In genomic region chr10:32317795-32318194, GRCh38 we compare ENCODE assay signal across 9 cellular contexts. TPM values are rescaled to one million over a fixed set of nuclear protein-coding genes. Genes with fewer than 3 reads are reported as not detected.
DNase-seq lines count a peak whose midpoint lies in the region; ATAC-seq, FAIRE-seq and TF ChIP-seq lines count a peak whose summit lies in the region.
"Had no signal": no experiment of that assay in that cellular context is flagged by ENCODE, and none has a peak within 500 bp of the region (broad histone marks: within the 10 kb centered on the region; RNA-seq: fewer than 3 reads in every experiment).

No MANE protein-coding gene starts in this region.

- no peak overlapping the region for H4K5ac ChIP-seq in mesendoderm (ENCODE audit: low read length)

- H3K36me3 ChIP-seq in upper lobe of right lung (no peaks in the 10 kb centered on the region), mesendoderm (ENCODE audit: control insufficient read depth, insufficient read depth, low read length) (no peaks in the 10 kb centered on the region)

- H3K27me3 ChIP-seq in upper lobe of right lung, result no peaks in the 10 kb centered on the region
- no peaks in the 10 kb centered on the region for H3K27me3 ChIP-seq in mesendoderm (ENCODE audit: insufficient read depth, low read length, poor library complexity)

- no peak overlapping the region for H3K27ac ChIP-seq in upper lobe of right lung
- H3K27ac ChIP-seq in mesendoderm (ENCODE audit: low read depth, low read length), result no peak overlapping the region

- DNase-seq in CD1c-positive myeloid dendritic cell (ENCODE audit: extremely low spot score), result peak; percentile 60
- DNase-seq in GM19240 (ENCODE audit: insufficient read length, low spot score), result peak; percentile 23
- DNase-seq in activated naive CD8-positive, alpha-beta T cell treated with anti-CD3 and anti-CD28 coated beads, Interleukin-2, amount 10 ng/mL, durations not matched to agents 7 days and 5 days, result no peak
- no peak for DNase-seq in upper lobe of right lung
- DNase-seq in mesendoderm, result no peak
- DNase-seq in frontal cortex (ENCODE audit: low spot score in 2 of 2), result no peak
- no peak for DNase-seq in glomerular visceral epithelial cell (ENCODE audit: extremely low spot score)
- DNase-seq: NCI-H2081 treated with DMSO at 0.1 percent for 48 hours had no signal

- H3K27me3 Mint-ChIP-seq in activated naive CD8-positive, alpha-beta T cell treated with anti-CD3 and anti-CD28 coated beads, Interleukin-2, amount 10 ng/mL, durations not matched to agents 7 days and 5 days, result no peaks in the 10 kb centered on the region

- H3K79me2 ChIP-seq in mesendoderm (ENCODE audit: control insufficient read depth, insufficient read depth, low read length), result peaks cover 58% of the 10 kb centered on the region

- H2BK15ac ChIP-seq in mesendoderm (replicated peaks; ENCODE audit: low read depth), result no peak overlapping the region

- no peak overlapping the region for H3K4ac ChIP-seq in mesendoderm (ENCODE audit: low read depth, low read length)

- H2BK120ac ChIP-seq in mesendoderm (ENCODE audit: low read depth, low read length), result no peak overlapping the region

- peak; percentile 96 for ATAC-seq in HG03060 (IDR thresholded peaks at IDR 0.05; ENCODE audit: low read depth, unreplicated experiment)
- peak; percentile 94 for ATAC-seq in activated naive CD8-positive, alpha-beta T cell treated with anti-CD3 and anti-CD28 coated beads, Interleukin-2, amount 10 ng/mL, durations not matched to agents 7 days and 5 days (ENCODE audit: low read depth)
- ATAC-seq in upper lobe of right lung, result no peak

- peaks cover 31% of the 10 kb centered on the region for H3K36me3 Mint-ChIP-seq in activated naive CD8-positive, alpha-beta T cell treated with anti-CD3 and anti-CD28 coated beads, Interleukin-2, amount 10 ng/mL, durations not matched to agents 7 days and 5 days

- POLR2A ChIA-PET in activated naive CD8-positive, alpha-beta T cell treated with anti-CD3 and anti-CD28 coated beads, Interleukin-2, amount 10 ng/mL, durations not matched to agents 7 days and 5 days (lab: Charles Lee), result no interaction called here

- TF ChIP-seq CTCF in upper lobe of right lung (IDR thresholded peaks at IDR 0.05), result no peak

- no peak overlapping the region for H2BK5ac ChIP-seq in mesendoderm (ENCODE audit: low read length)

- intact Hi-C loops in upper lobe of right lung (cut with DNase I), result no loop called here

- H3K9ac ChIP-seq in mesendoderm (ENCODE audit: low read length), result no peak overlapping the region

- FAIRE-seq in frontal cortex (lab: Jason Lieb, UNC), result no peak

- H3K4me1 ChIP-seq in upper lobe of right lung, result peaks cover 84% of the 10 kb centered on the region
- no peaks in the 10 kb centered on the region for H3K4me1 ChIP-seq in mesendoderm (ENCODE audit: control insufficient read depth, low read depth, low read length)

- H3K79me1 ChIP-seq in mesendoderm (ENCODE audit: low read length), result peaks cover 11% of the 10 kb centered on the region

- no peak overlapping the region for H3K27ac Mint-ChIP-seq in activated naive CD8-positive, alpha-beta T cell treated with anti-CD3 and anti-CD28 coated beads, Interleukin-2, amount 10 ng/mL, durations not matched to agents 7 days and 5 days

- no peak overlapping the region for H3K18ac ChIP-seq in mesendoderm (ENCODE audit: low read length)

- no peak overlapping the region for H3K4me2 ChIP-seq in mesendoderm (ENCODE audit: low read length)

- H3K9me3 ChIP-seq in upper lobe of right lung, result no peaks in the 10 kb centered on the region

- H2AK5ac ChIP-seq in mesendoderm (ENCODE audit: low read length), result no peak overlapping the region

- H3K9me3 Mint-ChIP-seq in activated naive CD8-positive, alpha-beta T cell treated with anti-CD3 and anti-CD28 coated beads, Interleukin-2, amount 10 ng/mL, durations not matched to agents 7 days and 5 days, result peaks cover 3% of the 10 kb centered on the region

- H4K8ac ChIP-seq in mesendoderm (ENCODE audit: low read depth, low read length), result no peak overlapping the region

- H3K4me3 ChIP-seq in upper lobe of right lung (no peak overlapping the region), mesendoderm (ENCODE audit: low read length) (no peak overlapping the region)

- no peak overlapping the region for H3K23ac ChIP-seq in mesendoderm (ENCODE audit: low read length)

- H3K4me1 Mint-ChIP-seq in activated naive CD8-positive, alpha-beta T cell treated with anti-CD3 and anti-CD28 coated beads, Interleukin-2, amount 10 ng/mL, durations not matched to agents 7 days and 5 days, result peaks cover 38% of the 10 kb centered on the region

- no peak overlapping the region for H3K56ac ChIP-seq in mesendoderm (ENCODE audit: low read length)

- H3K4me3 Mint-ChIP-seq in activated naive CD8-positive, alpha-beta T cell treated with anti-CD3 and anti-CD28 coated beads, Interleukin-2, amount 10 ng/mL, durations not matched to agents 7 days and 5 days, result no peak overlapping the region

- no CpG with 5 or more reads among the region's 5 CpGs for WGBS in mesendoderm (ENCODE audit: extremely low coverage, insufficient coverage, low lambda C conversion rate)

RNA-seq across cellular contexts. Expression of gene EPC1, which starts 29.2 kb away (rescaled TPM):
- 10 to 100 TPM; 58.7 to 65.3 TPM for total RNA-seq in activated naive CD8-positive, alpha-beta T cell treated with anti-CD3 and anti-CD28 coated beads, Interleukin-2, amount 10 ng/mL, durations not matched to agents 7 days and 5 days
- 36.0 TPM for total RNA-seq in upper lobe of right lung
- polyA plus RNA-seq in mesendoderm (2013, experiment 1 of 2), result 24.6 TPM
- polyA plus RNA-seq in mesendoderm (2013, experiment 2 of 2), result 23.4 TPM
- total RNA-seq in frontal cortex, result 94.2 TPM

Comparison
In these comparisons a context has a peak if more than half of its experiments do, and no peak if none do; other contexts are left out.
1. DNase-seq: peak in CD1c-positive myeloid dendritic cell (single experiment) and GM19240 (single experiment); none in activated naive CD8-positive, alpha-beta T cell treated with anti-CD3 and anti-CD28 coated beads, Interleukin-2, amount 10 ng/mL, durations not matched to agents 7 days and 5 days (single experiment), upper lobe of right lung (single experiment), mesendoderm (single experiment), frontal cortex (0 of 2) and glomerular visceral epithelial cell (single experiment).